In genomic region chr14:69354383-69355154, GRCh38 we compare ENCODE assay signal across 8 cellular contexts. TPM values are rescaled to one million over a fixed set of nuclear protein-coding genes. Genes with fewer than 3 reads are reported as not detected.
DNase-seq lines count a peak whose midpoint lies in the region; ATAC-seq, FAIRE-seq and TF ChIP-seq lines count a peak whose summit lies in the region.

No MANE protein-coding gene starts in this region.

- H3K4me3 ChIP-seq in bronchial epithelial cell (ENCODE audit: low read depth, low read length) (no peak overlapping the region), HAP-1 (no peak overlapping the region)

- DNase-seq in T-helper 1 cell (peak in 3 of 5 donors; percentile 9 to 73 (median 43)), bronchial epithelial cell (ENCODE audit: low read depth) (peak; percentile 41), LoVo (ENCODE audit: low spot score) (no peak), HAP-1 (ENCODE audit: low spot score in 2 of 2) (no peak), osteocyte (ENCODE audit: extremely low spot score, unreplicated experiment) (no peak)
- DNase-seq in stimulated activated CD4-positive, alpha-beta T cell treated with anti-CD3 and anti-CD28 coated beads, Interleukin-1b, Interleukin-23, amount 100 ng/mL, for 4 hours (ENCODE audit: low read depth in 2 of 2): peak; percentile 41 to 52

- peaks cover 6% of the 10 kb centered on the region for H3K27me3 Mint-ChIP-seq in osteocyte (ENCODE audit: unreplicated experiment)

- no peaks in the 10 kb centered on the region for H3K9me3 Mint-ChIP-seq in osteocyte (ENCODE audit: unreplicated experiment)

- in situ Hi-C loops in HAP-1 (cut with MboI; ENCODE audit: low sequenced_read_pairs): no loop called here

- H3K9me3 ChIP-seq in HAP-1: no peaks in the 10 kb centered on the region

- peaks cover 10% of the 10 kb centered on the region for H3K4me1 Mint-ChIP-seq in osteocyte (ENCODE audit: unreplicated experiment)

- H3K27me3 ChIP-seq in bronchial epithelial cell (ENCODE audit: control insufficient read depth, insufficient read depth, low read length): peaks cover 3% of the 10 kb centered on the region
- H3K27me3 ChIP-seq in HAP-1 (ENCODE audit: low read depth): no peaks in the 10 kb centered on the region

- H3K4me3 Mint-ChIP-seq in osteocyte (ENCODE audit: unreplicated experiment): no peak overlapping the region

- H3K36me3 ChIP-seq in bronchial epithelial cell (ENCODE audit: control insufficient read depth, insufficient read depth, low read length) (no peaks in the 10 kb centered on the region), HAP-1 (replicated peaks) (no peaks in the 10 kb centered on the region)

- H3K4me1 ChIP-seq in HAP-1: no peaks in the 10 kb centered on the region

- H3K27ac Mint-ChIP-seq in osteocyte (ENCODE audit: unreplicated experiment): no peak overlapping the region

- peaks cover 4% of the 10 kb centered on the region for H3K36me3 Mint-ChIP-seq in osteocyte (ENCODE audit: unreplicated experiment)

- ATAC-seq in GM18870 (IDR thresholded peaks at IDR 0.05; ENCODE audit: unreplicated experiment): peak; percentile 82
- peak; percentile 85 for ATAC-seq in HG02870 (IDR thresholded peaks at IDR 0.05; ENCODE audit: unreplicated experiment)

- TF ChIP-seq CTCF in bronchial epithelial cell (IDR thresholded peaks at IDR 0.05; ENCODE audit: insufficient read depth, low read length, severe bottlenecking) (no peak), osteocyte (IDR thresholded peaks at IDR 0.05) (no peak)

- no peak for FAIRE-seq in bronchial epithelial cell (lab: Jason Lieb, UNC)

RNA-seq across cellular contexts. Expression of gene ERH, which starts 43.5 kb away (rescaled TPM):
- total RNA-seq in bronchial epithelial cell: 91.6 and 242 TPM in 2 replicates
- total RNA-seq in osteocyte: 193 and 211 TPM in 2 replicates

RNA-seq across cellular contexts. Expression of gene SLC39A9, which starts 43.9 kb away (rescaled TPM):
- total RNA-seq in bronchial epithelial cell: 112 and 140 TPM in 2 replicates
- total RNA-seq in osteocyte: 72.8 and 76.9 TPM in 2 replicates

Comparison
In these comparisons a context has a peak if more than half of its experiments do, and no peak if none do; other contexts are left out.
1. DNase-seq: peak in T-helper 1 cell (3 of 5), bronchial epithelial cell (single experiment) and stimulated activated CD4-positive, alpha-beta T cell treated with anti-CD3 and anti-CD28 coated beads, Interleukin-1b, Interleukin-23, amount 100 ng/mL, for 4 hours (2 of 2); none in LoVo (single experiment), HAP-1 (0 of 2) and osteocyte (single experiment).